Comparison of ENCODE assay signal across 18 cellular contexts in genomic region chr17:42179335-42179734, GRCh38. TPM values are rescaled to one million over a fixed set of nuclear protein-coding genes. Genes with fewer than 3 reads are reported as not detected.
A peak's percentile ranks its signal among the peaks of the same experiment; 100 is the strongest.
DNase-seq lines count a peak whose midpoint lies in the region; ATAC-seq and TF ChIP-seq lines count a peak whose summit lies in the region.
"Had no signal": no experiment of that assay in that cellular context is flagged by ENCODE, and none has a peak within 500 bp of the region (broad histone marks: within the 10 kb centered on the region; RNA-seq: fewer than 3 reads in every experiment).

No MANE protein-coding gene starts in this region.

- peaks cover 46% of the 10 kb centered on the region for H3K4me1 Mint-ChIP-seq in activated T-cell treated with anti-CD3 and anti-CD28 coated beads, Interleukin-2, amount 50 U/mL, for 4 hours (ENCODE audit: low read depth)
- H3K4me1 Mint-ChIP-seq in activated T-cell treated with anti-CD3 and anti-CD28 coated beads, Interleukin-2, amount 50 U/mL, for 24 hours (ENCODE audit: low read depth) = peaks cover 45% of the 10 kb centered on the region
- H3K4me1 Mint-ChIP-seq in IgD-negative memory B cell = peaks cover 25 to 27% (median 27%) of the 10 kb centered on the region in 3 donors
- H3K4me1 Mint-ChIP-seq in dendritic cell treated with granulocyte-macrophage colony-stimulating factor and Interleukin-4, amounts not matched to agents 40 ng/mL and 50 ng/mL, for 4 days (ENCODE audit: low read depth) = peaks cover 70% of the 10 kb centered on the region

- no peak for TF ChIP-seq CTCF in osteoblast (IDR thresholded peaks at IDR 0.05; ENCODE audit: extremely low read depth, low read depth, low read length)

- H3K36me3 Mint-ChIP-seq in activated T-cell treated with anti-CD3 and anti-CD28 coated beads, Interleukin-2, amount 50 U/mL, for 4 hours (ENCODE audit: insufficient read depth) = peaks cover 9% of the 10 kb centered on the region
- peaks cover 4% of the 10 kb centered on the region for H3K36me3 Mint-ChIP-seq in activated T-cell treated with anti-CD3 and anti-CD28 coated beads, Interleukin-2, amount 50 U/mL, for 24 hours (ENCODE audit: low read depth)
- H3K36me3 Mint-ChIP-seq in IgD-negative memory B cell = peaks cover 2% of the 10 kb centered on the region
- no peaks in the 10 kb centered on the region for H3K36me3 Mint-ChIP-seq in dendritic cell treated with granulocyte-macrophage colony-stimulating factor and Interleukin-4, amounts not matched to agents 40 ng/mL and 50 ng/mL, for 4 days (ENCODE audit: low read depth)

- peaks cover 5% of the 10 kb centered on the region for H3K27me3 Mint-ChIP-seq in activated T-cell treated with anti-CD3 and anti-CD28 coated beads, Interleukin-2, amount 50 U/mL, for 4 hours (ENCODE audit: low read depth)
- H3K27me3 Mint-ChIP-seq in activated T-cell treated with anti-CD3 and anti-CD28 coated beads, Interleukin-2, amount 50 U/mL, for 24 hours = peaks cover 28% of the 10 kb centered on the region
- H3K27me3 Mint-ChIP-seq in IgD-negative memory B cell = peaks cover 6% of the 10 kb centered on the region
- H3K27me3 Mint-ChIP-seq in dendritic cell treated with granulocyte-macrophage colony-stimulating factor and Interleukin-4, amounts not matched to agents 40 ng/mL and 50 ng/mL, for 4 days = peaks cover 60% of the 10 kb centered on the region

- DNase-seq in activated T-cell treated with anti-CD3 and anti-CD28 coated beads, Interleukin-2, amount 50 U/mL, for 4 hours = no peak
- no peak for DNase-seq in activated T-cell treated with anti-CD3 and anti-CD28 coated beads, Interleukin-2, amount 50 U/mL, for 24 hours
- peak; percentile 62 for DNase-seq in osteoblast (ENCODE audit: insufficient read length, low spot score, missing footprints)
- no peak for DNase-seq in COR-L47 (lab: John Stamatoyannopoulos, UW)
- no peak for DNase-seq in NCI-H2107 treated with DMSO at 0.1 percent for 48 hours (lab: John Stamatoyannopoulos, UW; ENCODE audit: unreplicated experiment)
- DNase-seq in effector memory CD4-positive, alpha-beta T cell = no peak
- DNase-seq: cortex of kidney, NCI-H1417 treated with DMSO at 0.1 percent for 48 hours had no signal

- ATAC-seq in activated T-cell treated with anti-CD3 and anti-CD28 coated beads, Interleukin-2, amount 50 U/mL, for 4 hours = no peak
- ATAC-seq: activated CD4-positive, alpha-beta T cell treated with anti-CD3 and anti-CD28 coated beads for 36 hours had no signal

- no peaks in the 10 kb centered on the region for H3K9me3 Mint-ChIP-seq in activated T-cell treated with anti-CD3 and anti-CD28 coated beads, Interleukin-2, amount 50 U/mL, for 4 hours
- H3K9me3 Mint-ChIP-seq in activated T-cell treated with anti-CD3 and anti-CD28 coated beads, Interleukin-2, amount 50 U/mL, for 24 hours = no peaks in the 10 kb centered on the region
- no peaks in the 10 kb centered on the region for H3K9me3 Mint-ChIP-seq in IgD-negative memory B cell
- no peaks in the 10 kb centered on the region for H3K9me3 Mint-ChIP-seq in dendritic cell treated with granulocyte-macrophage colony-stimulating factor and Interleukin-4, amounts not matched to agents 40 ng/mL and 50 ng/mL, for 4 days

- no peak overlapping the region for H3K4me2 ChIP-seq in osteoblast (ENCODE audit: insufficient read depth, low read length)

- intact Hi-C loops in dendritic cell treated with granulocyte-macrophage colony-stimulating factor and Interleukin-4, amounts not matched to agents 40 ng/mL and 50 ng/mL, for 4 days (cut with micrococcal nuclease) = no loop called here

- H3K9me3 ChIP-seq in osteoblast (ENCODE audit: low read depth, low read length) = no peaks in the 10 kb centered on the region
- no peaks in the 10 kb centered on the region for H3K9me3 ChIP-seq in effector memory CD4-positive, alpha-beta T cell (ENCODE audit: control insufficient read depth, low read length)
- H3K9me3 ChIP-seq: uterus had no signal

- H4K20me1 ChIP-seq in osteoblast (ENCODE audit: insufficient read depth, low read length) = no peaks in the 10 kb centered on the region

- peaks cover 41% of the 10 kb centered on the region for H3K27me3 ChIP-seq in osteoblast (ENCODE audit: insufficient read depth, low read length)
- no peaks in the 10 kb centered on the region for H3K27me3 ChIP-seq in effector memory CD4-positive, alpha-beta T cell (replicated peaks; ENCODE audit: control insufficient read depth, insufficient read depth, low read length, poor library complexity, severe bottlenecking)

- H3K4me1 ChIP-seq in osteoblast (ENCODE audit: insufficient read depth, low read length) = peaks cover 23% of the 10 kb centered on the region
- peaks cover 36% of the 10 kb centered on the region for H3K4me1 ChIP-seq in effector memory CD4-positive, alpha-beta T cell (ENCODE audit: control insufficient read depth, insufficient read depth, low read length, poor library complexity, severe bottlenecking)

- no peak overlapping the region for H3K27ac ChIP-seq in osteoblast (ENCODE audit: low read depth, low read length)
- no peak overlapping the region for H3K27ac ChIP-seq in effector memory CD4-positive, alpha-beta T cell (ENCODE audit: insufficient read depth, low read length, poor library complexity, severe bottlenecking)
- H3K27ac ChIP-seq: uterus had no signal

- peak overlapping the region; percentile 65 for H3K4me3 Mint-ChIP-seq in activated T-cell treated with anti-CD3 and anti-CD28 coated beads, Interleukin-2, amount 50 U/mL, for 4 hours
- H3K4me3 Mint-ChIP-seq in activated T-cell treated with anti-CD3 and anti-CD28 coated beads, Interleukin-2, amount 50 U/mL, for 24 hours = no peak overlapping the region
- H3K4me3 Mint-ChIP-seq in IgD-negative memory B cell = peak overlapping the region in 3 of 4 donors; percentile 60 to 81 (median 63)
- H3K4me3 Mint-ChIP-seq in dendritic cell treated with granulocyte-macrophage colony-stimulating factor and Interleukin-4, amounts not matched to agents 40 ng/mL and 50 ng/mL, for 4 days = no peak overlapping the region

- no peaks in the 10 kb centered on the region for H3K79me2 ChIP-seq in osteoblast (ENCODE audit: insufficient read depth, low read length)

- no peaks in the 10 kb centered on the region for H3K36me3 ChIP-seq in osteoblast (ENCODE audit: insufficient read depth, low read length)
- H3K36me3 ChIP-seq in effector memory CD4-positive, alpha-beta T cell (ENCODE audit: control insufficient read depth, insufficient read depth, low read length) = no peaks in the 10 kb centered on the region
- H3K36me3 ChIP-seq: uterus had no signal

- no peak overlapping the region for H3K27ac Mint-ChIP-seq in activated T-cell treated with anti-CD3 and anti-CD28 coated beads, Interleukin-2, amount 50 U/mL, for 24 hours
- H3K27ac Mint-ChIP-seq in IgD-negative memory B cell = peak overlapping the region; percentile 3 to 73 (median 59)
- H3K27ac Mint-ChIP-seq in dendritic cell treated with granulocyte-macrophage colony-stimulating factor and Interleukin-4, amounts not matched to agents 40 ng/mL and 50 ng/mL, for 4 days = peak overlapping the region; percentile 48
- H3K27ac Mint-ChIP-seq: activated CD4-positive, alpha-beta T cell treated with anti-CD3 and anti-CD28 coated beads for 36 hours had no signal

- no peak overlapping the region for H3K4me3 ChIP-seq in osteoblast (ENCODE audit: insufficient read depth, low read length)
- no peak overlapping the region for H3K4me3 ChIP-seq in effector memory CD4-positive, alpha-beta T cell (ENCODE audit: insufficient read depth, low read depth, low read length, poor library complexity, severe bottlenecking)
- H3K4me3 ChIP-seq: uterus had no signal

- H2AFZ ChIP-seq in osteoblast (ENCODE audit: low read length) = no peak overlapping the region

RNA-seq across cellular contexts. Expression of gene KCNH4, which starts 1.6 kb away (rescaled TPM):
- 1 to 10 TPM; 2.2 to 2.6 (median 2.6) TPM for total RNA-seq in activated T-cell treated with anti-CD3 and anti-CD28 coated beads, Interleukin-2, amount 50 U/mL, for 4 hours
- polyA plus RNA-seq in IgD-negative memory B cell = not detected
- not detected in 2 replicates for total RNA-seq in osteoblast
- total RNA-seq: G401, MCF 10A, OCI-LY7 had no signal

RNA-seq across cellular contexts. Expression of gene HCRT, which starts 5.9 kb away (rescaled TPM):
- not detected for total RNA-seq in activated T-cell treated with anti-CD3 and anti-CD28 coated beads, Interleukin-2, amount 50 U/mL, for 4 hours
- polyA plus RNA-seq in IgD-negative memory B cell = not detected
- not detected in 2 replicates for total RNA-seq in osteoblast
- total RNA-seq: A673; activated CD4-positive, alpha-beta T cell treated with anti-CD3 and anti-CD28 coated beads for 36 hours; G401; MCF 10A; OCI-LY7; sciatic nerve had no signal
- polyA plus RNA-seq: BJ had no signal

RNA-seq across cellular contexts. Expression of gene GHDC, which starts 15.0 kb away (rescaled TPM):
- total RNA-seq in activated T-cell treated with anti-CD3 and anti-CD28 coated beads, Interleukin-2, amount 50 U/mL, for 4 hours = 10 to 100 TPM; 24.0 to 24.9 (median 24.7) TPM
- 24.3 TPM for polyA plus RNA-seq in IgD-negative memory B cell
- 26.8 and 31.8 TPM in 2 replicates for total RNA-seq in osteoblast

RNA-seq across cellular contexts. Expression of gene RAB5C, which starts 24.5 kb away (rescaled TPM):
- 10 to 100 TPM; 76.5 to 81.0 (median 79.1) TPM for total RNA-seq in activated T-cell treated with anti-CD3 and anti-CD28 coated beads, Interleukin-2, amount 50 U/mL, for 4 hours
- polyA plus RNA-seq in IgD-negative memory B cell = 86.8 TPM
- 80.0 and 90.5 TPM in 2 replicates for total RNA-seq in osteoblast

RNA-seq across cellular contexts. Expression of gene HSPB9, which starts 56.7 kb away (rescaled TPM):
- total RNA-seq in activated T-cell treated with anti-CD3 and anti-CD28 coated beads, Interleukin-2, amount 50 U/mL, for 4 hours = under 1 TPM in 1 of 3 donors, not detected in 2; 0.10 TPM
- polyA plus RNA-seq in IgD-negative memory B cell = 0.15 TPM
- total RNA-seq in osteoblast = not detected in 2 replicates
- total RNA-seq: A673, G401, MCF 10A, sciatic nerve had no signal
- polyA plus RNA-seq: BJ had no signal

Comparison
In these comparisons a context has a peak if more than half of its experiments do, and no peak if none do; other contexts are left out.
1. H3K4me3 Mint-ChIP-seq: peak in activated T-cell treated with anti-CD3 and anti-CD28 coated beads, Interleukin-2, amount 50 U/mL, for 4 hours (single experiment) and IgD-negative memory B cell (3 of 4); none in activated T-cell treated with anti-CD3 and anti-CD28 coated beads, Interleukin-2, amount 50 U/mL, for 24 hours (single experiment) and dendritic cell treated with granulocyte-macrophage colony-stimulating factor and Interleukin-4, amounts not matched to agents 40 ng/mL and 50 ng/mL, for 4 days (single experiment).